Comparison of ENCODE assay signal across 29 cellular contexts in the genomic region with DNA sequence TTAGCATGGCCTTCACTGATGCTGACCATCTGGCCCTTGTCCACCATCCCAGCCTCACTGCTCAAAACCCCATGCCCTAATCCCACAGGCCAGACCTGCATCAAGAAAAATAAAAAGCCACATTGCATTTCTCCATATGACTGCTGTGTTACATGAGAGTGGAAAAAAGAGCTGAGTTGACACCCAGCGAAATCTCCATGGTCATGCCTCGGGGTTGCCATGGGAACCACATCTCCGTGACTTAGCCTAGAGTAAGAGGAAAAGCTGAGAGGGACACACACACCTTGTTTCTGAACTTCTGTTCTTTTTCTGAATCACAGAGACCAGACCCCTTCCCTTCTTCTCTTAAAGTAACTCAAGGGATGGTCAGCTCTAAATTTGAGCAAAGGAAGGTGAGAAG.
DNase-seq lines count a peak whose midpoint lies in the region; ATAC-seq, FAIRE-seq and TF ChIP-seq lines count a peak whose summit lies in the region.
"Had no signal": no experiment of that assay in that cellular context is flagged by ENCODE, and none has a peak within 500 bp of the region (broad histone marks: within the 10 kb centered on the region; RNA-seq: fewer than 3 reads in every experiment).

No MANE protein-coding gene starts in this region.

- H3K56ac ChIP-seq in H9 (ENCODE audit: insufficient read length, low read depth, low read length), result no peak overlapping the region

- CTCF ChIA-PET in MCF 10A (lab: Yijun Ruan, JAX), result interaction anchor here (1.5 kb wide), 1 partner anchor 14 kb away, joined by 4 read pairs; no protein-coding TSS in a partner anchor

- no peaks in the 10 kb centered on the region for H3K9me3 ChIP-seq in H9 (ENCODE audit: control insufficient read depth, low read depth, low read length)
- no peaks in the 10 kb centered on the region for H3K9me3 ChIP-seq in neural progenitor cell (ENCODE audit: low read depth)
- H3K9me3 ChIP-seq: gastrocnemius medialis, SJSA1 had no signal

- no peak for TF ChIP-seq CTCF in H9 (conservative IDR thresholded peaks at IDR 0.05)
- TF ChIP-seq CTCF in bronchial epithelial cell (IDR thresholded peaks at IDR 0.05; ENCODE audit: insufficient read depth, low read length, severe bottlenecking), result no peak
- TF ChIP-seq CTCF in neural progenitor cell (IDR thresholded peaks at IDR 0.05), result no peak
- no peak for TF ChIP-seq CTCF in MCF 10A (IDR thresholded peaks at IDR 0.05; ENCODE audit: unreplicated experiment)

- H4K8ac ChIP-seq in H9 (replicated peaks; ENCODE audit: insufficient read length, low read depth, low read length), result no peak overlapping the region

- no peak overlapping the region for H3K14ac ChIP-seq in H9 (ENCODE audit: insufficient read depth, low read length)

- no peak overlapping the region for H4K91ac ChIP-seq in H9 (ENCODE audit: insufficient read length, low read depth, low read length)

- H3K79me2 ChIP-seq in H9 (ENCODE audit: insufficient read depth, low read length) (no peaks in the 10 kb centered on the region), neural progenitor cell (ENCODE audit: low read depth) (no peaks in the 10 kb centered on the region)
- H3K79me2 ChIP-seq: hepatocyte had no signal

- H3K23ac ChIP-seq in H9 (ENCODE audit: insufficient read length, low read depth, low read length), result no peak overlapping the region

- no peak overlapping the region for H4K5ac ChIP-seq in H9 (ENCODE audit: insufficient read length, low read depth, low read length)

- H3F3A ChIP-seq in neural progenitor cell (ENCODE audit: low read depth), result peaks cover 22% of the 10 kb centered on the region

- H3K4me3 ChIP-seq in bronchial epithelial cell (ENCODE audit: low read depth, low read length), result no peak overlapping the region
- H3K4me3 ChIP-seq in neural progenitor cell, result no peak overlapping the region
- H3K4me3 ChIP-seq: cardiac muscle cell, coronary artery, gastrocnemius medialis, hepatocyte, SJSA1 had no signal

- H2BK120ac ChIP-seq in H9 (ENCODE audit: low read depth, low read length, poor library complexity, severe bottlenecking), result no peak overlapping the region

- no peak overlapping the region for H2AK5ac ChIP-seq in H9 (ENCODE audit: insufficient read length, low read length)

- DNase-seq in NCI-H146 (lab: John Stamatoyannopoulos, UW) (peak; percentile 33), NCI-H146 treated with DMSO at 0.1 percent for 48 hours (lab: John Stamatoyannopoulos, UW; ENCODE audit: unreplicated experiment) (no peak), H9 (no peak), bronchial epithelial cell (ENCODE audit: low read depth) (no peak), neural progenitor cell (ENCODE audit: low spot score) (no peak), left lobe of liver (ENCODE audit: low spot score) (no peak), MCF 10A (ENCODE audit: unreplicated experiment) (no peak)
- no peak for DNase-seq in activated naive CD4-positive, alpha-beta T cell treated with anti-CD3 and anti-CD28 coated beads, Interleukin-2, amount 50 U/mL, for 16 hours
- DNase-seq: activated naive CD4-positive, alpha-beta T cell treated with anti-CD3 and anti-CD28 coated beads for 36 hours; activated T-cell treated with anti-CD3 and anti-CD28 coated beads, Interleukin-2, amount 50 U/mL, for 4 hours; gastrocnemius medialis; H7; immature natural killer cell; NCI-H1092; NCI-H2107; NCI-H524 treated with DMSO at 0.1 percent for 48 hours had no signal

- no peak overlapping the region for H2BK5ac ChIP-seq in H9 (ENCODE audit: insufficient read length, low read length)

- H3K27me3 ChIP-seq in H9 (ENCODE audit: insufficient read depth, low read length) (no peaks in the 10 kb centered on the region), bronchial epithelial cell (ENCODE audit: control insufficient read depth, insufficient read depth, low read length) (no peaks in the 10 kb centered on the region), neural progenitor cell (no peaks in the 10 kb centered on the region)
- H3K27me3 ChIP-seq: cardiac muscle cell, gastrocnemius medialis, hepatocyte, SJSA1 had no signal

- H3K18ac ChIP-seq in H9 (ENCODE audit: insufficient read length, low read depth, low read length), result no peak overlapping the region

- H3K4me2 ChIP-seq in H9 (ENCODE audit: insufficient read depth, insufficient read length, low read length) (no peak overlapping the region), neural progenitor cell (no peak overlapping the region)
- H3K4me2 ChIP-seq: hepatocyte had no signal

- no peak overlapping the region for H3K4ac ChIP-seq in H9 (ENCODE audit: low read depth, low read length)

- H3T11ph ChIP-seq in H9 (ENCODE audit: low read length), result no peak overlapping the region

- H3K27ac ChIP-seq in H9 (ENCODE audit: insufficient read length, low read depth, low read length) (no peak overlapping the region), neural progenitor cell (no peak overlapping the region)
- H3K27ac ChIP-seq: cardiac muscle cell, coronary artery, gastrocnemius medialis, hepatocyte, HL-60, SJSA1 had no signal

- no peaks in the 10 kb centered on the region for H3K4me1 ChIP-seq in H9 (ENCODE audit: insufficient read depth, low read length)
- H3K4me1 ChIP-seq in neural progenitor cell, result peaks cover 28% of the 10 kb centered on the region
- H3K4me1 ChIP-seq: gastrocnemius medialis had no signal

- H2BK12ac ChIP-seq in H9 (ENCODE audit: insufficient read length, low read depth, low read length), result no peak overlapping the region

- H3K36me3 ChIP-seq in bronchial epithelial cell (ENCODE audit: control insufficient read depth, insufficient read depth, low read length) (no peaks in the 10 kb centered on the region), neural progenitor cell (no peaks in the 10 kb centered on the region)
- H3K36me3 ChIP-seq: cardiac muscle cell, gastrocnemius medialis, SJSA1 had no signal

- peaks cover 6 to 13% of the 10 kb centered on the region in 2 experiments for H3K4me1 Mint-ChIP-seq in H9
- peaks cover 41% of the 10 kb centered on the region for H3K4me1 Mint-ChIP-seq in neural progenitor cell
- no peaks in the 10 kb centered on the region for H3K4me1 Mint-ChIP-seq in MCF 10A (ENCODE audit: insufficient read depth, unreplicated experiment)
- H3K4me1 Mint-ChIP-seq: immature natural killer cell had no signal

- intact Hi-C loops in MCF 10A (cut with micrococcal nuclease), result no loop called here

- POLR2A ChIA-PET in MCF 10A (lab: Yijun Ruan, JAX), result no interaction called here

- no CpG with 5 or more reads among the region's 3 CpGs for WGBS in H9 (ENCODE audit: extremely low coverage, insufficient read length, low lambda C conversion rate)

- H4K20me1 ChIP-seq in H9 (ENCODE audit: control insufficient read depth, insufficient read depth, insufficient read length) (no peaks in the 10 kb centered on the region), neural progenitor cell (ENCODE audit: low read depth) (no peaks in the 10 kb centered on the region)

- no peaks in the 10 kb centered on the region for H3K23me2 ChIP-seq in H9 (ENCODE audit: insufficient read length, low read depth, low read length, poor library complexity, severe bottlenecking)

- H2BK15ac ChIP-seq in H9 (ENCODE audit: low read depth, low read length), result no peak overlapping the region

- H3K9ac ChIP-seq in H9 (ENCODE audit: extremely low read depth, insufficient read length, low read length) (no peak overlapping the region), neural progenitor cell (no peak overlapping the region)

- ATAC-seq in left lobe of liver, result no peak
- ATAC-seq: activated CD4-positive, CD25-positive, alpha-beta regulatory T cell treated with anti-CD3 and anti-CD28 coated beads, Interleukin-2, amount 50 U/mL, for 24 hours; activated T-cell treated with anti-CD3 and anti-CD28 coated beads, Interleukin-2, amount 50 U/mL, for 4 hours; gastrocnemius medialis had no signal

- H3K27me3 Mint-ChIP-seq in H9 (ENCODE audit: low read depth) (peaks cover 8% of the 10 kb centered on the region), neural progenitor cell (ENCODE audit: insufficient read depth, low read depth) (peaks cover 17% of the 10 kb centered on the region), MCF 10A (ENCODE audit: insufficient read depth, unreplicated experiment) (no peaks in the 10 kb centered on the region)
- H3K27me3 Mint-ChIP-seq: B cell had no signal

- H3K79me1 ChIP-seq in H9 (ENCODE audit: insufficient read depth, low read depth, low read length, poor library complexity, severe bottlenecking), result no peaks in the 10 kb centered on the region

- FAIRE-seq in bronchial epithelial cell (lab: Jason Lieb, UNC), result peak; percentile 88
- FAIRE-seq: A204.1, endometrium, GM12892, RCC 7860, TTC549 had no signal

- H2AFZ ChIP-seq in H9 (ENCODE audit: low read length) (no peak overlapping the region), neural progenitor cell (replicated peaks) (no peak overlapping the region)
- H2AFZ ChIP-seq: hepatocyte had no signal

- H2BK20ac ChIP-seq in H9 (ENCODE audit: low read depth, low read length, poor library complexity, severe bottlenecking), result no peak overlapping the region

- no peaks in the 10 kb centered on the region for H3K9me3 Mint-ChIP-seq in H9
- peaks cover 2% of the 10 kb centered on the region for H3K9me3 Mint-ChIP-seq in neural progenitor cell
- no peaks in the 10 kb centered on the region for H3K9me3 Mint-ChIP-seq in MCF 10A (ENCODE audit: unreplicated experiment)
- H3K9me3 Mint-ChIP-seq: activated naive CD4-positive, alpha-beta T cell treated with anti-CD3 and anti-CD28 coated beads for 36 hours; activated T-cell treated with anti-CD3 and anti-CD28 coated beads, Interleukin-2, amount 50 U/mL, for 4 hours; immature natural killer cell; neural crest cell had no signal

- H3K36me3 Mint-ChIP-seq in H9 (ENCODE audit: insufficient read depth in 1 of 3, low read depth in 3 of 3), result no peaks in the 10 kb centered on the region
- H3K36me3 Mint-ChIP-seq in neural progenitor cell, result no peaks in the 10 kb centered on the region
- H3K36me3 Mint-ChIP-seq in MCF 10A (ENCODE audit: insufficient read depth, unreplicated experiment), result no peaks in the 10 kb centered on the region
- H3K36me3 Mint-ChIP-seq: immature natural killer cell had no signal

- no peak overlapping the region for H3K4me3 Mint-ChIP-seq in H9
- H3K4me3 Mint-ChIP-seq in neural progenitor cell, result no peak overlapping the region
- no peak overlapping the region for H3K4me3 Mint-ChIP-seq in MCF 10A (ENCODE audit: unreplicated experiment)
- H3K4me3 Mint-ChIP-seq: activated naive CD4-positive, alpha-beta T cell treated with anti-CD3 and anti-CD28 coated beads for 36 hours; activated T-cell treated with anti-CD3 and anti-CD28 coated beads, Interleukin-2, amount 50 U/mL, for 4 hours; B cell; immature natural killer cell; neural crest cell had no signal

- H3K27ac Mint-ChIP-seq in H9, result peak overlapping the region in 2 of 3 experiments; percentile 37 to 76; a peak in 3 of 7 replicates
- peak overlapping the region; percentile 92 for H3K27ac Mint-ChIP-seq in neural progenitor cell
- no peak overlapping the region for H3K27ac Mint-ChIP-seq in MCF 10A (ENCODE audit: low read depth, unreplicated experiment)
- H3K27ac Mint-ChIP-seq: activated naive CD4-positive, alpha-beta T cell treated with anti-CD3 and anti-CD28 coated beads for 36 hours; B cell; immature natural killer cell had no signal

- BruUV-seq in MCF 10A (replicated peaks; lab: Mats Ljungman, UMichigan), result no TSS peak
